7 cellular contexts compared by ENCODE assay signal in the genomic region with DNA sequence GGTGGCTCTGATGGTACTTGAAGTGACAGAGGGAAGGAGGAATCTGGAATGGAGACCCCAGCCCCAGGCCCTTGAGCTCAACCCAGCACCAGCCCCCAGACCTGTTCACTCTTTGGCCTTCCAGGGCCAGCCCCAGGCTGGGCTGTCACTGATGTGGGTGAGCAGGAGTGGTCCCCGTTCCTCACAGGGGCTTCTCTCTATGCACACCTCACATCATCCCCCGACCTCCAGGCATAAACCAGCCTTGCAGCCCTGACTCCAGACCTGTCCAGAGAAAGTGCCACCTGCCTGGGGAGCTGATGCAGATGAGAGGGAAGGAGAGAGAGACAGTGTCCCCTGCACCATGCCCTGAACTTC.
"Had no signal": no experiment of that assay in that cellular context is flagged by ENCODE, and none has a peak within 500 bp of the region (broad histone marks: within the 10 kb centered on the region; RNA-seq: fewer than 3 reads in every experiment).

No MANE protein-coding gene starts in this region.

- H3K36me3 Mint-ChIP-seq: naive B cell had no signal

- H3K27ac Mint-ChIP-seq: activated CD8-positive, alpha-beta T cell treated with anti-CD3 and anti-CD28 coated beads for 36 hours; naive B cell had no signal

- H3K4me1 Mint-ChIP-seq: naive B cell had no signal

- H3K4me3 Mint-ChIP-seq: activated CD8-positive, alpha-beta T cell treated with anti-CD3 and anti-CD28 coated beads for 36 hours; activated naive CD4-positive, alpha-beta T cell treated with anti-CD3 and anti-CD28 coated beads for 36 hours; naive B cell had no signal

- H3K9me3 Mint-ChIP-seq: activated CD8-positive, alpha-beta T cell treated with anti-CD3 and anti-CD28 coated beads for 36 hours; activated naive CD4-positive, alpha-beta T cell treated with anti-CD3 and anti-CD28 coated beads for 36 hours; naive B cell had no signal

- DNase-seq: activated CD4-positive, alpha-beta T cell treated with anti-CD3 and anti-CD28 coated beads for 1 hour; activated CD8-positive, alpha-beta T cell treated with anti-CD3 and anti-CD28 coated beads for 36 hours; activated naive CD4-positive, alpha-beta T cell treated with anti-CD3 and anti-CD28 coated beads for 36 hours; mammary epithelial cell; naive B cell; stimulated activated CD4-positive, alpha-beta T cell treated with anti-CD3 and anti-CD28 coated beads, Interleukin-1b, Interleukin-23, amount 100 ng/mL, for 48 hours; T-helper 9 cell had no signal

- ATAC-seq: activated CD8-positive, alpha-beta T cell treated with anti-CD3 and anti-CD28 coated beads for 36 hours had no signal
